In genomic region chrX:41100200-41100599, GRCh38 we compare ENCODE assay signal across 1 cellular context.
TF ChIP-seq lines count a peak whose summit lies in the region.

No MANE protein-coding gene starts in this region.

TF ChIP-seq in GM23338, 12 proteins besides CTCF, POLR2A, EP300 and RAD21 (continued from another document):
- TF ChIP-seq ZNF462 (CRISPR knock-in tag; IDR thresholded peaks at IDR 0.05) (no peak), POLR2AphosphoS5 (IDR thresholded peaks at IDR 0.05; ENCODE audit: low read depth) (no peak), EZH2phosphoT487 (IDR thresholded peaks at IDR 0.05; ENCODE audit: unreplicated experiment) (no peak)
